ENCODE assay signal across 1 cellular context in the genomic region with DNA sequence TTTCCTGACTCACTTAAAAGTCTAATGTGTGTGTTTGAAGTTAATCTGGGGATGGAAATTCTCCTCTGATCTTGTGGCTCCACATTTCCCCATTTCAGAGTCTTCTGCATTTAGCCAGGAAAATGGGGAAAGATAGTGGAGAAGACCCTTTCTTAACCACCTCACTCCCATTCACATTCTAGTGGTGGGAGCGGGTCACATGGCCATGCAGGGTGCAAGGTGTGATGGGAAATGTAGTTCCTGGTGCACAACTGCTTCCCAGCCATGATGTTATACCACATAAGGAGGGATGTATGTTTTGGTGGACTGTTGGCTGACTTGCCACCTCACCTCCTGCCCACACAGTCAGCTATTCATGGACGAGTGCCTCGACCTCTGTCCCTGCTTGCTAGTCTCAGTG.
TF ChIP-seq lines count a peak whose summit lies in the region.

No MANE protein-coding gene starts in this region.

TF ChIP-seq in HepG2, 621 proteins besides CTCF, POLR2A, EP300 and RAD21 (continued from another document and continues in another):
- TF ChIP-seq, protein P1, sequence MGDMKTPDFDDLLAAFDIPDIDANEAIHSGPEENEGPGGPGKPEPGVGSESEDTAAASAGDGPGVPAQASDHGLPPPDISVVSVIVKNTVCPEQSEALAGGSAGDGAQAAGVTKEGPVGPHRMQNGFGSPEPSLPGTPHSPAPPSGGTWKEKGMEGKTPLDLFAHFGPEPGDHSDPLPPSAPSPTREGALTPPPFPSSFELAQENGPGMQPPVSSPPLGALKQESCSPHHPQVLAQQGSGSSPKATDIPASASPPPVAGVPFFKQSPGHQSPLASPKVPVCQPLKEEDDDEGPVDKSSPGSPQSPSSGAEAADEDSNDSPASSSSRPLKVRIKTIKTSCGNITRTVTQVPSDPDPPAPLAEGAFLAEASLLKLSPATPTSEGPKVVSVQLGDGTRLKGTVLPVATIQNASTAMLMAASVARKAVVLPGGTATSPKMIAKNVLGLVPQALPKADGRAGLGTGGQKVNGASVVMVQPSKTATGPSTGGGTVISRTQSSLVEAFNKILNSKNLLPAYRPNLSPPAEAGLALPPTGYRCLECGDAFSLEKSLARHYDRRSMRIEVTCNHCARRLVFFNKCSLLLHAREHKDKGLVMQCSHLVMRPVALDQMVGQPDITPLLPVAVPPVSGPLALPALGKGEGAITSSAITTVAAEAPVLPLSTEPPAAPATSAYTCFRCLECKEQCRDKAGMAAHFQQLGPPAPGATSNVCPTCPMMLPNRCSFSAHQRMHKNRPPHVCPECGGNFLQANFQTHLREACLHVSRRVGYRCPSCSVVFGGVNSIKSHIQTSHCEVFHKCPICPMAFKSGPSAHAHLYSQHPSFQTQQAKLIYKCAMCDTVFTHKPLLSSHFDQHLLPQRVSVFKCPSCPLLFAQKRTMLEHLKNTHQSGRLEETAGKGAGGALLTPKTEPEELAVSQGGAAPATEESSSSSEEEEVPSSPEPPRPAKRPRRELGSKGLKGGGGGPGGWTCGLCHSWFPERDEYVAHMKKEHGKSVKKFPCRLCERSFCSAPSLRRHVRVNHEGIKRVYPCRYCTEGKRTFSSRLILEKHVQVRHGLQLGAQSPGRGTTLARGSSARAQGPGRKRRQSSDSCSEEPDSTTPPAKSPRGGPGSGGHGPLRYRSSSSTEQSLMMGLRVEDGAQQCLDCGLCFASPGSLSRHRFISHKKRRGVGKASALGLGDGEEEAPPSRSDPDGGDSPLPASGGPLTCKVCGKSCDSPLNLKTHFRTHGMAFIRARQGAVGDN (CRISPR knock-in tag; IDR thresholded peaks at IDR 0.05): no peak
- TF ChIP-seq FOXK1 (CRISPR knock-in tag; IDR thresholded peaks at IDR 0.05; ENCODE audit: borderline replicate concordance, low read depth): 0 out of 2 replicates have a peak, but pooled peaks have one; percentile 34
- no peak for TF ChIP-seq SOX5 (CRISPR knock-in tag; IDR thresholded peaks at IDR 0.05; ENCODE audit: borderline replicate concordance)
- TF ChIP-seq, protein P2, sequence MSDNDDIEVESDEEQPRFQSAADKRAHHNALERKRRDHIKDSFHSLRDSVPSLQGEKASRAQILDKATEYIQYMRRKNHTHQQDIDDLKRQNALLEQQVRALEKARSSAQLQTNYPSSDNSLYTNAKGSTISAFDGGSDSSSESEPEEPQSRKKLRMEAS (IDR thresholded peaks at IDR 0.05): 0 out of 2 replicates have a peak, but pooled peaks have one; percentile 39
- no peak for TF ChIP-seq PLRG1 (conservative IDR thresholded peaks at IDR 0.05)
- TF ChIP-seq ZNF772 (CRISPR knock-in tag; IDR thresholded peaks at IDR 0.05): no peak
- TF ChIP-seq, protein P3, sequence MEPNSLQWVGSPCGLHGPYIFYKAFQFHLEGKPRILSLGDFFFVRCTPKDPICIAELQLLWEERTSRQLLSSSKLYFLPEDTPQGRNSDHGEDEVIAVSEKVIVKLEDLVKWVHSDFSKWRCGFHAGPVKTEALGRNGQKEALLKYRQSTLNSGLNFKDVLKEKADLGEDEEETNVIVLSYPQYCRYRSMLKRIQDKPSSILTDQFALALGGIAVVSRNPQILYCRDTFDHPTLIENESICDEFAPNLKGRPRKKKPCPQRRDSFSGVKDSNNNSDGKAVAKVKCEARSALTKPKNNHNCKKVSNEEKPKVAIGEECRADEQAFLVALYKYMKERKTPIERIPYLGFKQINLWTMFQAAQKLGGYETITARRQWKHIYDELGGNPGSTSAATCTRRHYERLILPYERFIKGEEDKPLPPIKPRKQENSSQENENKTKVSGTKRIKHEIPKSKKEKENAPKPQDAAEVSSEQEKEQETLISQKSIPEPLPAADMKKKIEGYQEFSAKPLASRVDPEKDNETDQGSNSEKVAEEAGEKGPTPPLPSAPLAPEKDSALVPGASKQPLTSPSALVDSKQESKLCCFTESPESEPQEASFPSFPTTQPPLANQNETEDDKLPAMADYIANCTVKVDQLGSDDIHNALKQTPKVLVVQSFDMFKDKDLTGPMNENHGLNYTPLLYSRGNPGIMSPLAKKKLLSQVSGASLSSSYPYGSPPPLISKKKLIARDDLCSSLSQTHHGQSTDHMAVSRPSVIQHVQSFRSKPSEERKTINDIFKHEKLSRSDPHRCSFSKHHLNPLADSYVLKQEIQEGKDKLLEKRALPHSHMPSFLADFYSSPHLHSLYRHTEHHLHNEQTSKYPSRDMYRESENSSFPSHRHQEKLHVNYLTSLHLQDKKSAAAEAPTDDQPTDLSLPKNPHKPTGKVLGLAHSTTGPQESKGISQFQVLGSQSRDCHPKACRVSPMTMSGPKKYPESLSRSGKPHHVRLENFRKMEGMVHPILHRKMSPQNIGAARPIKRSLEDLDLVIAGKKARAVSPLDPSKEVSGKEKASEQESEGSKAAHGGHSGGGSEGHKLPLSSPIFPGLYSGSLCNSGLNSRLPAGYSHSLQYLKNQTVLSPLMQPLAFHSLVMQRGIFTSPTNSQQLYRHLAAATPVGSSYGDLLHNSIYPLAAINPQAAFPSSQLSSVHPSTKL (CRISPR knock-in tag; IDR thresholded peaks at IDR 0.05): no peak
- TF ChIP-seq, protein P4, sequence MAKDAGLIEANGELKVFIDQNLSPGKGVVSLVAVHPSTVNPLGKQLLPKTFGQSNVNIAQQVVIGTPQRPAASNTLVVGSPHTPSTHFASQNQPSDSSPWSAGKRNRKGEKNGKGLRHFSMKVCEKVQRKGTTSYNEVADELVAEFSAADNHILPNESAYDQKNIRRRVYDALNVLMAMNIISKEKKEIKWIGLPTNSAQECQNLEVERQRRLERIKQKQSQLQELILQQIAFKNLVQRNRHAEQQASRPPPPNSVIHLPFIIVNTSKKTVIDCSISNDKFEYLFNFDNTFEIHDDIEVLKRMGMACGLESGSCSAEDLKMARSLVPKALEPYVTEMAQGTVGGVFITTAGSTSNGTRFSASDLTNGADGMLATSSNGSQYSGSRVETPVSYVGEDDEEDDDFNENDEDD (CRISPR knock-in tag; IDR thresholded peaks at IDR 0.05; ENCODE audit: borderline replicate concordance): no peak
- TF ChIP-seq GPN1 (CRISPR knock-in tag; IDR thresholded peaks at IDR 0.05; ENCODE audit: borderline replicate concordance): no peak
- TF ChIP-seq ZNF607 (CRISPR knock-in tag; IDR thresholded peaks at IDR 0.05; ENCODE audit: borderline replicate concordance): no peak
- no peak for TF ChIP-seq CBX5 (CRISPR knock-in tag; IDR thresholded peaks at IDR 0.05; ENCODE audit: borderline replicate concordance)
- no peak for TF ChIP-seq ZNF451 (CRISPR knock-in tag; IDR thresholded peaks at IDR 0.05)
- TF ChIP-seq IRF2 (CRISPR knock-in tag; IDR thresholded peaks at IDR 0.05): peak; percentile 51; the same call in 1 of the 2 replicates
- no peak for TF ChIP-seq ADNP (CRISPR knock-in tag; IDR thresholded peaks at IDR 0.05)
- no peak for TF ChIP-seq RBFOX2 (IDR thresholded peaks at IDR 0.05; ENCODE audit: low read depth, low read length)
- TF ChIP-seq ZNF709 (CRISPR knock-in tag; IDR thresholded peaks at IDR 0.05): no peak
- no peak for TF ChIP-seq CCAR2 (optimal IDR thresholded peaks at IDR 0.05; ENCODE audit: low read depth, low read length)
- TF ChIP-seq, protein P5, sequence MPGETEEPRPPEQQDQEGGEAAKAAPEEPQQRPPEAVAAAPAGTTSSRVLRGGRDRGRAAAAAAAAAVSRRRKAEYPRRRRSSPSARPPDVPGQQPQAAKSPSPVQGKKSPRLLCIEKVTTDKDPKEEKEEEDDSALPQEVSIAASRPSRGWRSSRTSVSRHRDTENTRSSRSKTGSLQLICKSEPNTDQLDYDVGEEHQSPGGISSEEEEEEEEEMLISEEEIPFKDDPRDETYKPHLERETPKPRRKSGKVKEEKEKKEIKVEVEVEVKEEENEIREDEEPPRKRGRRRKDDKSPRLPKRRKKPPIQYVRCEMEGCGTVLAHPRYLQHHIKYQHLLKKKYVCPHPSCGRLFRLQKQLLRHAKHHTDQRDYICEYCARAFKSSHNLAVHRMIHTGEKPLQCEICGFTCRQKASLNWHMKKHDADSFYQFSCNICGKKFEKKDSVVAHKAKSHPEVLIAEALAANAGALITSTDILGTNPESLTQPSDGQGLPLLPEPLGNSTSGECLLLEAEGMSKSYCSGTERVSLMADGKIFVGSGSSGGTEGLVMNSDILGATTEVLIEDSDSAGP (CRISPR knock-in tag; IDR thresholded peaks at IDR 0.05; ENCODE audit: borderline replicate concordance): no peak
- TF ChIP-seq, protein P6, sequence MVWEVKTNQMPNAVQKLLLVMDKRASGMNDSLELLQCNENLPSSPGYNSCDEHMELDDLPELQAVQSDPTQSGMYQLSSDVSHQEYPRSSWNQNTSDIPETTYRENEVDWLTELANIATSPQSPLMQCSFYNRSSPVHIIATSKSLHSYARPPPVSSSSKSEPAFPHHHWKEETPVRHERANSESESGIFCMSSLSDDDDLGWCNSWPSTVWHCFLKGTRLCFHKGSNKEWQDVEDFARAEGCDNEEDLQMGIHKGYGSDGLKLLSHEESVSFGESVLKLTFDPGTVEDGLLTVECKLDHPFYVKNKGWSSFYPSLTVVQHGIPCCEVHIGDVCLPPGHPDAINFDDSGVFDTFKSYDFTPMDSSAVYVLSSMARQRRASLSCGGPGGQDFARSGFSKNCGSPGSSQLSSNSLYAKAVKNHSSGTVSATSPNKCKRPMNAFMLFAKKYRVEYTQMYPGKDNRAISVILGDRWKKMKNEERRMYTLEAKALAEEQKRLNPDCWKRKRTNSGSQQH (CRISPR knock-in tag; IDR thresholded peaks at IDR 0.05; ENCODE audit: low read depth): no peak
- TF ChIP-seq, protein P7, sequence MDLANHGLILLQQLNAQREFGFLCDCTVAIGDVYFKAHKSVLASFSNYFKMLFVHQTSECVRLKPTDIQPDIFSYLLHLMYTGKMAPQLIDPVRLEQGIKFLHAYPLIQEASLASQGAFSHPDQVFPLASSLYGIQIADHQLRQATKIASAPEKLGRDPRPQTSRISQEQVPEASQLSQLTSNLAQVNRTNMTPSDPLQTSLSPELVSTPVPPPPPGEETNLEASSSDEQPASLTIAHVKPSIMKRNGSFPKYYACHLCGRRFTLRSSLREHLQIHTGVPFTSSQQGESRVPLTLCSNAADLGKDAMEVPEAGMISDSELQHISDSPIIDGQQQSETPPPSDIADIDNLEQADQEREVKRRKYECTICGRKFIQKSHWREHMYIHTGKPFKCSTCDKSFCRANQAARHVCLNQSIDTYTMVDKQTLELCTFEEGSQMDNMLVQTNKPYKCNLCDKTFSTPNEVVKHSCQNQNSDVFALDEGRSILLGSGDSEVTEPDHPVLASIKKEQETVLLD (CRISPR knock-in tag; IDR thresholded peaks at IDR 0.05; ENCODE audit: low read depth): no peak
- TF ChIP-seq, protein P8, sequence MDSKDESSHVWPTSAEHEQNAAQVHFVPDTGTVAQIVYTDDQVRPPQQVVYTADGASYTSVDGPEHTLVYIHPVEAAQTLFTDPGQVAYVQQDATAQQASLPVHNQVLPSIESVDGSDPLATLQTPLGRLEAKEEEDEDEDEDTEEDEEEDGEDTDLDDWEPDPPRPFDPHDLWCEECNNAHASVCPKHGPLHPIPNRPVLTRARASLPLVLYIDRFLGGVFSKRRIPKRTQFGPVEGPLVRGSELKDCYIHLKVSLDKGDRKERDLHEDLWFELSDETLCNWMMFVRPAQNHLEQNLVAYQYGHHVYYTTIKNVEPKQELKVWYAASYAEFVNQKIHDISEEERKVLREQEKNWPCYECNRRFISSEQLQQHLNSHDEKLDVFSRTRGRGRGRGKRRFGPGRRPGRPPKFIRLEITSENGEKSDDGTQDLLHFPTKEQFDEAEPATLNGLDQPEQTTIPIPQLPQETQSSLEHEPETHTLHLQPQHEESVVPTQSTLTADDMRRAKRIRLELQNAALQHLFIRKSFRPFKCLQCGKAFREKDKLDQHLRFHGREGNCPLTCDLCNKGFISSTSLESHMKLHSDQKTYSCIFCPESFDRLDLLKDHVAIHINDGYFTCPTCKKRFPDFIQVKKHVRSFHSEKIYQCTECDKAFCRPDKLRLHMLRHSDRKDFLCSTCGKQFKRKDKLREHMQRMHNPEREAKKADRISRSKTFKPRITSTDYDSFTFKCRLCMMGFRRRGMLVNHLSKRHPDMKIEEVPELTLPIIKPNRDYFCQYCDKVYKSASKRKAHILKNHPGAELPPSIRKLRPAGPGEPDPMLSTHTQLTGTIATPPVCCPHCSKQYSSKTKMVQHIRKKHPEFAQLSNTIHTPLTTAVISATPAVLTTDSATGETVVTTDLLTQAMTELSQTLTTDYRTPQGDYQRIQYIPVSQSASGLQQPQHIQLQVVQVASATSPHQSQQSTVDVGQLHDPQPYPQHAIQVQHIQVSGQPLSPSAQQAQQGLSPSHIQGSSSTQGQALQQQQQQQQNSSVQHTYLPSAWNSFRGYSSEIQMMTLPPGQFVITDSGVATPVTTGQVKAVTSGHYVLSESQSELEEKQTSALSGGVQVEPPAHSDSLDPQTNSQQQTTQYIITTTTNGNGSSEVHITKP (CRISPR knock-in tag; IDR thresholded peaks at IDR 0.05; ENCODE audit: low read depth): 0 out of 2 replicates have a peak, but pooled peaks have one; percentile 26
- no peak for TF ChIP-seq ZNF333 (CRISPR knock-in tag; IDR thresholded peaks at IDR 0.05; ENCODE audit: borderline replicate concordance)
- TF ChIP-seq BHLHE40 (IDR thresholded peaks at IDR 0.05; ENCODE audit: low read length): no peak
- TF ChIP-seq, protein P9, sequence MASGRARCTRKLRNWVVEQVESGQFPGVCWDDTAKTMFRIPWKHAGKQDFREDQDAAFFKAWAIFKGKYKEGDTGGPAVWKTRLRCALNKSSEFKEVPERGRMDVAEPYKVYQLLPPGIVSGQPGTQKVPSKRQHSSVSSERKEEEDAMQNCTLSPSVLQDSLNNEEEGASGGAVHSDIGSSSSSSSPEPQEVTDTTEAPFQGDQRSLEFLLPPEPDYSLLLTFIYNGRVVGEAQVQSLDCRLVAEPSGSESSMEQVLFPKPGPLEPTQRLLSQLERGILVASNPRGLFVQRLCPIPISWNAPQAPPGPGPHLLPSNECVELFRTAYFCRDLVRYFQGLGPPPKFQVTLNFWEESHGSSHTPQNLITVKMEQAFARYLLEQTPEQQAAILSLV (CRISPR knock-in tag; IDR thresholded peaks at IDR 0.05; ENCODE audit: borderline replicate concordance): no peak
- TF ChIP-seq ZNF652 (CRISPR knock-in tag; IDR thresholded peaks at IDR 0.05; ENCODE audit: borderline replicate concordance, low read depth): peak; percentile 13; the same call in 1 of the 2 replicates
- TF ChIP-seq ZIK1 (CRISPR knock-in tag; IDR thresholded peaks at IDR 0.05; ENCODE audit: borderline replicate concordance, low read depth): no peak
- TF ChIP-seq NR2C2 (CRISPR knock-in tag; IDR thresholded peaks at IDR 0.05; ENCODE audit: borderline replicate concordance): no peak
- TF ChIP-seq NFIB (CRISPR knock-in tag; IDR thresholded peaks at IDR 0.05; ENCODE audit: borderline replicate concordance): no peak
- TF ChIP-seq SMAD3 (CRISPR knock-in tag; IDR thresholded peaks at IDR 0.05): no peak
- no peak for TF ChIP-seq XBP1 (CRISPR knock-in tag; IDR thresholded peaks at IDR 0.05)
- no peak for TF ChIP-seq FOXP1 (IDR thresholded peaks at IDR 0.05)
- TF ChIP-seq FOXP1 (CRISPR knock-in tag; IDR thresholded peaks at IDR 0.05): no peak
- no peak for TF ChIP-seq ZNF558 (CRISPR knock-in tag; IDR thresholded peaks at IDR 0.05; ENCODE audit: borderline replicate concordance)
